9 cellular contexts compared by ENCODE assay signal in the genomic region with DNA sequence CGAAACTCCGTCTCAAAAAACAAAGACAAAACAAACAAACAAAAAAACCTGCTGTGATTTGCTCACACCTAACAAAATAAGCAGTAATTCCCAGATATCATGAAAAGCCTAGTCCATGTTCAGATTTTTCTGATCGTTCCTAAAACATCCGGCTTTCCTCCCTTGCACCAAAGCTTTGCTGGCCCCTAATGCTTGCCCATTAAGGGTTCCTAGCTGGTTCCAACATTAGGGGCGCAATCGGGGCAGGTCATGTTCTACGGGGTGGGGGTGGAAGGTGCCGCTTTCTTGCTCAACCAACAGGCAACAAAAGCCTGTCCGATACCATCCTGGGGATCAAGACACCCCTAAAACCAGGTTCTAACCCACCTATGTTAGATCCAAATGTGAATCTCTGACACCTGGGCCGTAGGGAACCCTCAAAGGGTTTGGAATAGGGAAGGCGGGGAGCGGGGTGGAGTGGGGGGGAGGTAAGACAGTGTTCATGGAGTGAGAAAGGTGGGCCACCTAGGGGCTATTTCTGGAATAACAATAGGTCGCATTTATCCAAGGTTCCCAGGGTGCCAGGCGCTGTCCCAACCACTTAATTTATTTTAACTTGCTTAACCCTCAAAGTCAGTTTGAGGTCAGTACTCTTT. TPM values are rescaled to one million over a fixed set of nuclear protein-coding genes. Genes with fewer than 3 reads are reported as not detected.
DNase-seq lines count a peak whose midpoint lies in the region; ATAC-seq and TF ChIP-seq lines count a peak whose summit lies in the region.
"Had no signal": no experiment of that assay in that cellular context is flagged by ENCODE, and none has a peak within 500 bp of the region (broad histone marks: within the 10 kb centered on the region; RNA-seq: fewer than 3 reads in every experiment).

No MANE protein-coding gene starts in this region.

- H3K27me3 Mint-ChIP-seq in Caco-2 (ENCODE audit: insufficient read depth, unreplicated experiment) = no peaks in the 10 kb centered on the region

- H3K4me2 ChIP-seq in PC-3 (ENCODE audit: low read length) = peak overlapping the region; percentile 92
- peak overlapping the region; percentile 64 for H3K4me2 ChIP-seq in trophoblast cell (ENCODE audit: low read length)

- no peak overlapping the region for H3K27ac Mint-ChIP-seq in Caco-2 (ENCODE audit: unreplicated experiment)

- no peaks in the 10 kb centered on the region for H4K20me1 ChIP-seq in PC-3 (ENCODE audit: low read length)

- H2AK5ac ChIP-seq in trophoblast cell (ENCODE audit: low read length) = no peak overlapping the region

- H3K27ac ChIP-seq in HUES6 (ENCODE audit: low read depth, low read length) (no peak overlapping the region), PC-3 (ENCODE audit: low read length) (no peak overlapping the region), cardiac muscle cell (no peak overlapping the region), trophoblast cell (ENCODE audit: low read depth, low read length) (no peak overlapping the region)

- H3K9me3 Mint-ChIP-seq in Caco-2 (ENCODE audit: unreplicated experiment) = no peaks in the 10 kb centered on the region

- no peak overlapping the region for H2BK12ac ChIP-seq in trophoblast cell (ENCODE audit: low read length)

- H3K36me3 ChIP-seq in Caco-2 (ENCODE audit: control insufficient read depth, insufficient read depth, low read length) (no peaks in the 10 kb centered on the region), HUES6 (ENCODE audit: control insufficient read depth, insufficient read depth, low read length) (no peaks in the 10 kb centered on the region), PC-3 (ENCODE audit: low read depth, low read length) (no peaks in the 10 kb centered on the region), cardiac muscle cell (no peaks in the 10 kb centered on the region), trophoblast cell (ENCODE audit: control insufficient read depth in 1 of 2, insufficient read depth in 2 of 2, low read length in 2 of 2) (no peaks in the 10 kb centered on the region)

- TF ChIP-seq CTCF in Caco-2 (IDR thresholded peaks at IDR 0.05; ENCODE audit: insufficient read depth in 1 of 2, low read depth in 1 of 2, low read length in 1 of 2, severe bottlenecking in 1 of 2, unreplicated experiment in 1 of 2) = peak; percentile 38 to 77
- peak; percentile 64 for TF ChIP-seq CTCF in PC-3 (conservative IDR thresholded peaks at IDR 0.05; ENCODE audit: low read depth, low read length)
- TF ChIP-seq CTCF in cardiac muscle cell (IDR thresholded peaks at IDR 0.05; ENCODE audit: low read depth, low read length) = peak; percentile 65

- WGBS in trophoblast cell (ENCODE audit: extremely low coverage, insufficient coverage, insufficient read length) = no CpG with 5 or more reads among the region's 14 CpGs

- no peak overlapping the region for H4K8ac ChIP-seq in trophoblast cell (ENCODE audit: low read depth, low read length)

- no peak overlapping the region for H3K4ac ChIP-seq in trophoblast cell (ENCODE audit: low read depth, low read length)

- BruUV-seq in Caco-2 (replicated peaks; lab: Mats Ljungman, UMichigan) = no TSS peak
- no TSS peak for BruUV-seq in PC-3 (replicated peaks; lab: Mats Ljungman, UMichigan)

- H3K4me1 ChIP-seq in Caco-2 = peaks cover 41% of the 10 kb centered on the region
- H3K4me1 ChIP-seq in HUES6 (ENCODE audit: control insufficient read depth, insufficient read depth, low read length) = peaks cover 24% of the 10 kb centered on the region
- peaks cover 10% of the 10 kb centered on the region for H3K4me1 ChIP-seq in PC-3 (ENCODE audit: insufficient read depth, low read length)
- H3K4me1 ChIP-seq in cardiac muscle cell (ENCODE audit: low read depth) = no peaks in the 10 kb centered on the region
- H3K4me1 ChIP-seq in trophoblast cell (ENCODE audit: control insufficient read depth in 1 of 2, insufficient read depth in 2 of 2, low read length in 2 of 2) = peaks cover 6 to 12% of the 10 kb centered on the region in 2 experiments

- H3K79me2 ChIP-seq in PC-3 (ENCODE audit: low read length) = no peaks in the 10 kb centered on the region
- peaks cover 2% of the 10 kb centered on the region for H3K79me2 ChIP-seq in trophoblast cell (ENCODE audit: control insufficient read depth, insufficient read depth, low read length, poor library complexity)

- no peaks in the 10 kb centered on the region for H3K36me3 Mint-ChIP-seq in Caco-2 (ENCODE audit: insufficient read depth, unreplicated experiment)

- H4K91ac ChIP-seq in trophoblast cell (ENCODE audit: low read depth, low read length) = peak overlapping the region; percentile 7

- intact Hi-C loops in Caco-2 (cut with micrococcal nuclease; ENCODE audit: unreplicated experiment) = no loop called here
- intact Hi-C loops in PC-3 (cut with micrococcal nuclease) = loop anchor here (1.0 to 5.0 kb wide), 2 partner anchors 23 to 33 kb away; no protein-coding TSS in a partner anchor

- H3K27me3 ChIP-seq in Caco-2 (replicated peaks; ENCODE audit: control insufficient read depth, insufficient read depth, low read length) (no peaks in the 10 kb centered on the region), HUES6 (ENCODE audit: control insufficient read depth, insufficient read depth, low read length) (no peaks in the 10 kb centered on the region), PC-3 (ENCODE audit: low read length) (no peaks in the 10 kb centered on the region), cardiac muscle cell (no peaks in the 10 kb centered on the region), trophoblast cell (ENCODE audit: insufficient read depth, low read length) (no peaks in the 10 kb centered on the region)

- no peaks in the 10 kb centered on the region for H3K9me2 ChIP-seq in PC-3 (replicated peaks; ENCODE audit: low read length)

- POLR2A ChIA-PET in Caco-2 (lab: Charles Lee) (no interaction called here), PC-3 (lab: Charles Lee; ENCODE audit: unreplicated experiment) (no interaction called here)

- DNase-seq in Caco-2 (peak in 1 of 2 experiments; percentile 57), PC-3 (peak; percentile 75), cardiac muscle cell (ENCODE audit: low read depth in 1 of 2, low spot score in 1 of 2) (peak; percentile 75 to 77), trophoblast cell (peak; percentile 29 to 65)
- peak; percentile 11 for DNase-seq in activated naive CD8-positive, alpha-beta T cell treated with anti-CD3 and anti-CD28 coated beads, Interleukin-2, amount 50 U/mL, for 16 hours (ENCODE audit: low read depth, low spot score)

- CTCF ChIA-PET in Caco-2 (lab: Charles Lee) = no interaction called here
- CTCF ChIA-PET in PC-3 (lab: Charles Lee) = interaction anchor here (1.0 kb wide), 1 partner anchor 23 kb away, joined by 7 read pairs; no protein-coding TSS in a partner anchor

- peaks cover 23% of the 10 kb centered on the region for H3K4me1 Mint-ChIP-seq in Caco-2 (ENCODE audit: low read depth, unreplicated experiment)

- no peak overlapping the region for H4K12ac ChIP-seq in trophoblast cell (ENCODE audit: low read depth, low read length)

- peaks cover 5% of the 10 kb centered on the region for H3K79me1 ChIP-seq in trophoblast cell (ENCODE audit: low read length)

- H3K4me3 ChIP-seq in Caco-2 (ENCODE audit: low read depth, low read length) (no peak overlapping the region), HUES6 (ENCODE audit: low read depth, low read length) (peak overlapping the region; percentile 43; the same call in 1 of the 2 replicates), PC-3 (ENCODE audit: low read length) (peak overlapping the region; percentile 58), cardiac muscle cell (no peak overlapping the region), trophoblast cell (ENCODE audit: low read depth, low read length) (no peak overlapping the region)

- ATAC-seq in PC-3 (peak; percentile 87), GM18502 (IDR thresholded peaks at IDR 0.05; ENCODE audit: poor library complexity, unreplicated experiment) (no peak), GM19397 (IDR thresholded peaks at IDR 0.05; ENCODE audit: unreplicated experiment) (no peak)

- no peak overlapping the region for H3K4me3 Mint-ChIP-seq in Caco-2 (ENCODE audit: unreplicated experiment)

- H3F3A ChIP-seq in PC-3 (ENCODE audit: low read length, unreplicated experiment) = no peaks in the 10 kb centered on the region

- H3K9me3 ChIP-seq in Caco-2 (no peaks in the 10 kb centered on the region), HUES6 (ENCODE audit: control insufficient read depth, insufficient read depth, low read depth, low read length) (no peaks in the 10 kb centered on the region), PC-3 (ENCODE audit: low read length) (no peaks in the 10 kb centered on the region), cardiac muscle cell (ENCODE audit: low read depth) (no peaks in the 10 kb centered on the region), trophoblast cell (ENCODE audit: insufficient read depth, low read depth, low read length) (peaks cover 3% of the 10 kb centered on the region)

- no peak overlapping the region for H2BK120ac ChIP-seq in trophoblast cell (ENCODE audit: insufficient read depth, low read length, poor library complexity)

- no peak overlapping the region for H2BK5ac ChIP-seq in trophoblast cell (ENCODE audit: low read depth, low read length, poor library complexity)

- H3K23ac ChIP-seq in trophoblast cell (ENCODE audit: low read length) = no peak overlapping the region

- no peak overlapping the region for H3K14ac ChIP-seq in trophoblast cell (ENCODE audit: low read length)

- H2AFZ ChIP-seq in PC-3 (ENCODE audit: low read length) = peak overlapping the region; percentile 96
- peak overlapping the region; percentile 72 for H2AFZ ChIP-seq in trophoblast cell (ENCODE audit: insufficient read depth, low read length, poor library complexity)

- peak overlapping the region; percentile 61 for H3K9ac ChIP-seq in HUES6 (ENCODE audit: low read length)
- peak overlapping the region; percentile 45 for H3K9ac ChIP-seq in PC-3 (ENCODE audit: low read length)
- no peak overlapping the region for H3K9ac ChIP-seq in trophoblast cell (ENCODE audit: low read length)

- no peak overlapping the region for H3K18ac ChIP-seq in trophoblast cell (ENCODE audit: low read length)

RNA-seq across cellular contexts. Expression of a gene that starts 25.3 kb away (rescaled TPM):
- 26.8 and 36.7 TPM in 2 replicates for total RNA-seq in Caco-2 (2022)
- 48.7 and 61.6 TPM in 2 replicates for total RNA-seq in PC-3 (2014; rRNA removed)
- not detected in 2 replicates for total RNA-seq in cardiac muscle cell
- 0.35 TPM in 1 of 2 replicates, not detected in the other for polyA plus RNA-seq in cardiac muscle cell
- polyA plus RNA-seq in trophoblast cell (2013) = 1.9 and 2.6 TPM in 2 replicates
- total RNA-seq: T-helper 2 cell treated with Interferon-gamma antibody and Interleukin-4, amounts not matched to agents 100 ng/mL and 5 ng/mL, for 36 hours had no signal

RNA-seq across cellular contexts. Expression of a gene that starts 44.6 kb away (rescaled TPM):
- 0.37 and 0.43 TPM in 2 replicates for total RNA-seq in Caco-2 (2022)
- 0.22 TPM in 1 of 2 replicates, not detected in the other for total RNA-seq in PC-3 (2014; rRNA removed)
- 42.0 and 45.5 TPM in 2 replicates for total RNA-seq in cardiac muscle cell
- polyA plus RNA-seq in cardiac muscle cell = 26.7 and 27.5 TPM in 2 replicates
- 0.22 and 0.33 TPM in 2 replicates for polyA plus RNA-seq in trophoblast cell (2013)

RNA-seq across cellular contexts. Expression of a gene that starts 48.3 kb away (rescaled TPM):
- total RNA-seq in Caco-2 (2022) (not detected in 2 replicates), PC-3 (2014; rRNA removed) (not detected in 2 replicates), cardiac muscle cell (105 and 154 TPM in 2 replicates)
- polyA plus RNA-seq in cardiac muscle cell = 268 and 314 TPM in 2 replicates
- polyA plus RNA-seq in trophoblast cell (2013) = not detected in 2 replicates

RNA-seq across cellular contexts. Expression of a gene that starts 48.8 kb away (rescaled TPM):
- total RNA-seq in Caco-2 (2022) (20.8 and 21.1 TPM in 2 replicates), PC-3 (2014; rRNA removed) (0.18 TPM in 1 of 2 replicates, not detected in the other), cardiac muscle cell (12.9 and 36.2 TPM in 2 replicates)
- polyA plus RNA-seq in cardiac muscle cell = 21.3 and 43.7 TPM in 2 replicates
- polyA plus RNA-seq in trophoblast cell (2013) = 4.8 and 4.9 TPM in 2 replicates
- total RNA-seq: T-helper 2 cell treated with Interferon-gamma antibody and Interleukin-4, amounts not matched to agents 100 ng/mL and 5 ng/mL, for 36 hours had no signal

RNA-seq across cellular contexts. Expression of a gene that starts 52.8 kb away (rescaled TPM):
- total RNA-seq in Caco-2 (2022) = not detected in 2 replicates
- not detected in 2 replicates for total RNA-seq in PC-3 (2014; rRNA removed)
- total RNA-seq in cardiac muscle cell = 2.6 and 4.5 TPM in 2 replicates
- 3.5 and 5.0 TPM in 2 replicates for polyA plus RNA-seq in cardiac muscle cell
- polyA plus RNA-seq in trophoblast cell (2013) = 0.14 and 0.32 TPM in 2 replicates

Comparison
In these comparisons a context has a peak if more than half of its experiments do, and no peak if none do; other contexts are left out.
1. H3K4me3 ChIP-seq: peak in HUES6 (single experiment) and PC-3 (single experiment); none in Caco-2 (single experiment), cardiac muscle cell (single experiment) and trophoblast cell (single experiment).
2. RNA of a gene that starts 25.3 kb away (total RNA-seq): 48.7 to 61.6 TPM in PC-3 and 26.8 to 36.7 TPM in Caco-2; not detected in cardiac muscle cell; every median in the first group is over 10 times any median in the second.
3. RNA of a gene that starts 44.6 kb away (total RNA-seq): 42.0 to 45.5 TPM in cardiac muscle cell; 0.37 to 0.43 TPM in Caco-2 and 0.22 TPM in PC-3; every median in the first group is over 10 times any median in the second.
4. RNA of a gene that starts 48.3 kb away (total RNA-seq): 105 to 154 TPM in cardiac muscle cell; not detected in Caco-2 and not detected in PC-3; every median in the first group is over 100 times any median in the second.
5. Peak in every context shown above with its lines, with median percentiles within 50 percentile points of each other: CTCF ChIP-seq.